8 cellular contexts compared by ENCODE assay signal in the genomic region with DNA sequence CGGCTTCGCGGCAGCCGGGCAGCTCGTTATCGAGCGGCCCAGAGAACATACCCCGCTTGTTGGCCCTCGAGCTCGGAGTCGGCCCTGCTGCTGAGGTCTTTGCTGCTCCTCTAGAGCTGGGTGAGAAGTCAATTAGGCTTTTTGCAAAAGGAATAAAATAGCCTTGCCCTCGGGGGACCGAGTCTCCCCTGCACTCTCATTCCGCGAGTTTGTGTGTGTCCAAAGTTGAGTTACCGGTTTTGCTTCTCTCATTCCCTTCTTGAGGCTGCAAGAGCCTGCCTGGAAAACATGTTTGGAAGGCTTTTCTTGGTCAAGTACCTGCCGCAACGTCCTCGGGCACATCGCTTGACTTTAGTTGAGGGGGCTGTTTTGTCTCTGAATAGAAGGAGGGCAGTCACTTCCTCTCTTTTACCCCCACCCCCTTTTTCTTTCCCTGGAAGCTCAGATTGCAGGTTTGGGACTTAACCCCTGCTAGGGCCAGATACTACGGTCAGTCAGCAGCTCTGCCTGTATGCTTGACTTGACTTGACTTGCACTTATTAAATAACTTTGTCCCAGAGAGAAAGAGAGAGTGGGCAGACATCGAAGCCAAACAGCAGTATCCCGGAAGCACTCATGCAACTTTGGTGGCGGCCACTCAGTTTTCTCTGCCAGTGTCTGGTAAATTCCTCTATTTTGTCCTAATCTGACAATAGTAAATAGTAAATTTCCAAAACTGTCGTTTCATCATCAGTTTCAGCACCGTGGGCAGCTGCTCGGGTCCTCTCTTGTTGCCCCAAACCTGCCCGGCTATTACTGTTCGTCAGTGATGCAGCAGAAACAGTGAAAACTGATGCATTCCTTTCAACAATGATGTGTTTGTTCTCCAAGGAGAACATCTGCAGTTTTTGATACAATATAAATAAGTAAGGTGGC. TPM values are rescaled to one million over a fixed set of nuclear protein-coding genes. Genes with fewer than 3 reads are reported as not detected.
DNase-seq lines count a peak whose midpoint lies in the region; ATAC-seq lines count a peak whose summit lies in the region.

No MANE protein-coding gene starts in this region.

- peak; percentile 13 for DNase-seq in stimulated activated CD4-positive, alpha-beta T cell treated with anti-CD3 and anti-CD28 coated beads, Interleukin-4, amount 100 ng/mL, for 24 hours
- no peak for DNase-seq in stimulated activated CD4-positive, alpha-beta T cell treated with anti-CD3 and anti-CD28 coated beads, Interleukin-1b, Interleukin-23, amount 100 ng/mL, for 48 hours
- DNase-seq in NCI-H2107 (lab: John Stamatoyannopoulos, UW) (peak; percentile 18), head of caudate nucleus (peak in 37 of 42 donors; percentile 4 to 66 (median 33)), occipital lobe (lab: John Stamatoyannopoulos, UW) (peak; percentile 11), NCI-H1436 (lab: John Stamatoyannopoulos, UW) (no peak)

- peak overlapping the region; percentile 97 for H3K4me3 Mint-ChIP-seq in activated naive CD8-positive, alpha-beta T cell

- peaks cover 55% of the 10 kb centered on the region for H3K4me1 Mint-ChIP-seq in activated naive CD8-positive, alpha-beta T cell (ENCODE audit: low read depth)

- H3K27me3 Mint-ChIP-seq in activated naive CD8-positive, alpha-beta T cell: peaks cover 1% of the 10 kb centered on the region

- intact Hi-C loops in head of caudate nucleus (cut with DNase I): loop anchor here (10.0 kb wide), 1 partner anchor 151 kb away; no protein-coding TSS in a partner anchor

- H3K27ac Mint-ChIP-seq in activated naive CD8-positive, alpha-beta T cell: peak overlapping the region; percentile 100

- peak; percentile 14 for ATAC-seq in HG02798 (IDR thresholded peaks at IDR 0.05; ENCODE audit: poor library complexity, unreplicated experiment)

- no peaks in the 10 kb centered on the region for H3K9me3 Mint-ChIP-seq in activated naive CD8-positive, alpha-beta T cell (ENCODE audit: low read depth)

- H3K36me3 Mint-ChIP-seq in activated naive CD8-positive, alpha-beta T cell: peaks cover 7% of the 10 kb centered on the region

RNA-seq across cellular contexts. Expression of gene RNF13, which starts 0.6 kb away (rescaled TPM):
- 108 TPM for total RNA-seq in occipital lobe

RNA-seq across cellular contexts. Expression of gene ANKUB1, which starts 21.3 kb away (rescaled TPM):
- 0.78 TPM for total RNA-seq in occipital lobe

Comparison
In these comparisons a context has a peak if more than half of its experiments do, and no peak if none do; other contexts are left out.
1. DNase-seq: peak in stimulated activated CD4-positive, alpha-beta T cell treated with anti-CD3 and anti-CD28 coated beads, Interleukin-4, amount 100 ng/mL, for 24 hours (single experiment), NCI-H2107 (single experiment), head of caudate nucleus (37 of 42) and occipital lobe (single experiment); none in stimulated activated CD4-positive, alpha-beta T cell treated with anti-CD3 and anti-CD28 coated beads, Interleukin-1b, Interleukin-23, amount 100 ng/mL, for 48 hours (single experiment) and NCI-H1436 (single experiment).